ENCODE assay signal across 8 cellular contexts in the genomic region with DNA sequence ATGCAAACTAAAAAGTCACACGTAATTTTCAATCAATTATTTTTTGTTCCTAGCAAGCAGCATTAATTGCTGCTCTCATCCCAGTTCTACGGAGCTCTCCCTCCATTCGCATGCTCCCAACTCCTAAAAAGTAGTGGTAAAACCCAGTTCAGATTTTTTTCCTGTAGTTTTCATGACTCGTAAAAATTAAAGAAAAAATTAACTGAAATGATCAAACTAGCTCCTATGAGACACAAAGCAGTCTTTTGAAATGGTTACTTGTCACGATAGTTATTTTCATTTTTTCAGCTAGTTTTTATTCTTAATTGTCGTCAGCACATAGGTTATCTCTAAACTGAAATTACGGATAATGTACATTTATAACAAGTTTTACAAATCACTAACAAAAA. TPM values are rescaled to one million over a fixed set of nuclear protein-coding genes. Genes with fewer than 3 reads are reported as not detected.
DNase-seq lines count a peak whose midpoint lies in the region; ATAC-seq, FAIRE-seq and TF ChIP-seq lines count a peak whose summit lies in the region.

No MANE protein-coding gene starts in this region.

- H3K27me3 ChIP-seq in keratinocyte (ENCODE audit: control insufficient read depth, extremely low read depth, insufficient read depth, low read length) (no peaks in the 10 kb centered on the region), subcutaneous abdominal adipose tissue (ENCODE audit: control insufficient read depth in 5 of 5, insufficient read depth in 4 of 5, low read length in 5 of 5) (no peaks in the 10 kb centered on the region)

- H3K4me3 ChIP-seq in keratinocyte (ENCODE audit: control insufficient read depth in 2 of 3, extremely low read depth in 1 of 3, insufficient read depth in 2 of 3, low read depth in 1 of 3, low read length in 3 of 3) (peak overlapping the region; percentile 85 to 100 (median 93)), subcutaneous abdominal adipose tissue (ENCODE audit: low read depth in 1 of 5, low read length in 5 of 5) (peak overlapping the region; percentile 82 to 100 (median 93))

- H3K4me1 Mint-ChIP-seq in T-helper 1 cell treated with Interleukin-12 subunit alpha and Interleukin-12 subunit beta and Interleukin-4 antibody, amounts not matched to agents 30 μg/mL and 1 μg/mL, for 36 hours (ENCODE audit: low read depth), result peaks cover 49% of the 10 kb centered on the region

- dilution Hi-C loops in keratinocyte (cut with MboI; ENCODE audit: extremely low pct_ligation_motif_present, low sequenced_read_pairs), result no loop called here

- DNase-seq in T-helper 1 cell, result no peak
- no peak for DNase-seq in activated naive CD4-positive, alpha-beta T cell treated with anti-CD3 and anti-CD28 coated beads, Interleukin-2, amount 50 U/mL, for 72 hours (ENCODE audit: low spot score in 2 of 2)
- DNase-seq in keratinocyte (ENCODE audit: low read depth, low spot score), result no peak
- no peak for DNase-seq in hypothalamus (lab: John Stamatoyannopoulos, UW)
- DNase-seq in D341Med (ENCODE audit: low spot score), result no peak
- no peak for DNase-seq in NCI-H226

- H3K79me2 ChIP-seq in keratinocyte (ENCODE audit: control insufficient read depth, insufficient read depth, low read length), result peaks cover 89% of the 10 kb centered on the region

- no peaks in the 10 kb centered on the region for H3K9me3 Mint-ChIP-seq in T-helper 1 cell treated with Interleukin-12 subunit alpha and Interleukin-12 subunit beta and Interleukin-4 antibody, amounts not matched to agents 30 μg/mL and 1 μg/mL, for 36 hours
- no peaks in the 10 kb centered on the region for H3K9me3 Mint-ChIP-seq in activated naive CD4-positive, alpha-beta T cell treated with anti-CD3 and anti-CD28 coated beads, Interleukin-2, amount 50 U/mL, for 72 hours

- no peaks in the 10 kb centered on the region for H3K9me1 ChIP-seq in keratinocyte (ENCODE audit: control insufficient read depth, extremely low read depth, insufficient read depth, low read length)

- H2AFZ ChIP-seq in keratinocyte (ENCODE audit: control insufficient read depth, low read length), result no peak overlapping the region

- H3K9me3 ChIP-seq in keratinocyte (ENCODE audit: control insufficient read depth, low read depth, low read length) (no peaks in the 10 kb centered on the region), subcutaneous abdominal adipose tissue (ENCODE audit: control insufficient read depth in 5 of 5, low read length in 5 of 5) (no peaks in the 10 kb centered on the region)

- no peak for TF ChIP-seq CTCF in keratinocyte (optimal IDR thresholded peaks at IDR 0.05 in 1 of 3, IDR thresholded peaks at IDR 0.05 in 1 of 3, conservative IDR thresholded peaks at IDR 0.05 in 1 of 3; ENCODE audit: extremely low read depth in 1 of 3, insufficient read depth in 2 of 3, low read length in 3 of 3)

- peaks cover 16 to 41% of the 10 kb centered on the region in 2 experiments for H3K36me3 ChIP-seq in keratinocyte (ENCODE audit: control insufficient read depth in 2 of 2, extremely low read depth in 1 of 2, insufficient read depth in 2 of 2, low read length in 2 of 2)
- peaks cover 27 to 38% (median 36%) of the 10 kb centered on the region in 5 donors for H3K36me3 ChIP-seq in subcutaneous abdominal adipose tissue (ENCODE audit: control insufficient read depth in 5 of 5, insufficient read depth in 5 of 5, low read length in 5 of 5)

- H3K9ac ChIP-seq in keratinocyte (ENCODE audit: control insufficient read depth, extremely low read depth, insufficient read depth, low read length), result peak overlapping the region; percentile 100
- peak overlapping the region; percentile 98 to 100 (median 100) for H3K9ac ChIP-seq in subcutaneous abdominal adipose tissue (ENCODE audit: low read length in 5 of 5)

- ATAC-seq in activated naive CD4-positive, alpha-beta T cell treated with anti-CD3 and anti-CD28 coated beads, Interleukin-2, amount 50 U/mL, for 72 hours, result no peak

- H3K4me3 Mint-ChIP-seq in T-helper 1 cell treated with Interleukin-12 subunit alpha and Interleukin-12 subunit beta and Interleukin-4 antibody, amounts not matched to agents 30 μg/mL and 1 μg/mL, for 36 hours, result peak overlapping the region; percentile 99

- H3K27ac Mint-ChIP-seq in T-helper 1 cell treated with Interleukin-12 subunit alpha and Interleukin-12 subunit beta and Interleukin-4 antibody, amounts not matched to agents 30 μg/mL and 1 μg/mL, for 36 hours, result peak overlapping the region; percentile 99
- peak overlapping the region; percentile 99 to 100 for H3K27ac Mint-ChIP-seq in activated naive CD4-positive, alpha-beta T cell treated with anti-CD3 and anti-CD28 coated beads, Interleukin-2, amount 50 U/mL, for 72 hours

- FAIRE-seq in keratinocyte (lab: Jason Lieb, UNC), result no peak

- H3K4me2 ChIP-seq in keratinocyte (ENCODE audit: control insufficient read depth, extremely low read depth, insufficient read depth, low read depth, low read length), result peak overlapping the region; percentile 62

- peak overlapping the region; percentile 99 for H3K27ac ChIP-seq in keratinocyte (ENCODE audit: control insufficient read depth, insufficient read depth, low read length)
- H3K27ac ChIP-seq in subcutaneous abdominal adipose tissue (ENCODE audit: low read depth, low read length), result peak overlapping the region; percentile 100

- H4K20me1 ChIP-seq in keratinocyte (ENCODE audit: control insufficient read depth, extremely low read depth, insufficient read depth, low read length), result peaks cover 45% of the 10 kb centered on the region

- H3K36me3 Mint-ChIP-seq in T-helper 1 cell treated with Interleukin-12 subunit alpha and Interleukin-12 subunit beta and Interleukin-4 antibody, amounts not matched to agents 30 μg/mL and 1 μg/mL, for 36 hours (ENCODE audit: low read depth), result peaks cover 68% of the 10 kb centered on the region
- peaks cover 80 to 86% of the 10 kb centered on the region in 2 donors for H3K36me3 Mint-ChIP-seq in activated naive CD4-positive, alpha-beta T cell treated with anti-CD3 and anti-CD28 coated beads, Interleukin-2, amount 50 U/mL, for 72 hours

- peaks cover 3% of the 10 kb centered on the region for H3K27me3 Mint-ChIP-seq in T-helper 1 cell treated with Interleukin-12 subunit alpha and Interleukin-12 subunit beta and Interleukin-4 antibody, amounts not matched to agents 30 μg/mL and 1 μg/mL, for 36 hours (ENCODE audit: low read depth)

- peaks cover 17% of the 10 kb centered on the region for H3K4me1 ChIP-seq in keratinocyte (ENCODE audit: control insufficient read depth, extremely low read depth, insufficient read depth, low read length)
- peaks cover 10 to 57% (median 49%) of the 10 kb centered on the region in 5 donors for H3K4me1 ChIP-seq in subcutaneous abdominal adipose tissue (ENCODE audit: control insufficient read depth in 5 of 5, insufficient read depth in 5 of 5, low read length in 5 of 5)

RNA-seq across cellular contexts. Expression of gene HNRNPA2B1, which starts 1.8 kb away (rescaled TPM):
- total RNA-seq in activated naive CD4-positive, alpha-beta T cell treated with anti-CD3 and anti-CD28 coated beads, Interleukin-2, amount 50 U/mL, for 72 hours, result 100 to 1,000 TPM; 695 to 940 TPM
- 172 to 511 TPM (median 429 TPM) in 3 replicates for polyA plus RNA-seq in keratinocyte
- 389 TPM for polyA plus RNA-seq in keratinocyte (2011; ENCODE audit: low read depth)
- 256 and 274 TPM in 2 replicates for polyA plus RNA-seq in keratinocyte (2011; cell fraction: cytosol; rRNA removed)
- 322 and 570 TPM in 2 replicates for polyA plus RNA-seq in keratinocyte (2011; cell fraction: nucleus; rRNA removed)
- 284 and 874 TPM in 2 replicates for polyA plus RNA-seq in keratinocyte (2012; ENCODE audit: low replicate concordance)
- polyA minus RNA-seq in keratinocyte, result 56.7 to 160 TPM (median 59.5 TPM) in 3 replicates
- polyA minus RNA-seq in keratinocyte (2011; cell fraction: cytosol; rRNA and poly(A)+ RNA removed), result 156 TPM
- polyA minus RNA-seq in keratinocyte (2011; cell fraction: nucleus; rRNA and poly(A)+ RNA removed), result 65.2 and 118 TPM in 2 replicates

RNA-seq across cellular contexts. Expression of gene CBX3, which starts 2.8 kb away (rescaled TPM):
- total RNA-seq in activated naive CD4-positive, alpha-beta T cell treated with anti-CD3 and anti-CD28 coated beads, Interleukin-2, amount 50 U/mL, for 72 hours, result 100 to 1,000 TPM; 212 to 271 TPM
- polyA plus RNA-seq in keratinocyte, result 69.7 to 161 TPM (median 86.4 TPM) in 3 replicates
- polyA plus RNA-seq in keratinocyte (2011; ENCODE audit: low read depth), result 216 TPM
- polyA plus RNA-seq in keratinocyte (2011; cell fraction: cytosol; rRNA removed), result 70.9 and 132 TPM in 2 replicates
- polyA plus RNA-seq in keratinocyte (2011; cell fraction: nucleus; rRNA removed), result 49.5 and 78.3 TPM in 2 replicates
- polyA plus RNA-seq in keratinocyte (2012; ENCODE audit: low replicate concordance), result 84.0 and 132 TPM in 2 replicates
- polyA minus RNA-seq in keratinocyte, result 2.5 to 32.7 TPM (median 11.3 TPM) in 3 replicates
- 19.6 TPM for polyA minus RNA-seq in keratinocyte (2011; cell fraction: cytosol; rRNA and poly(A)+ RNA removed)
- polyA minus RNA-seq in keratinocyte (2011; cell fraction: nucleus; rRNA and poly(A)+ RNA removed), result 12.6 and 19.5 TPM in 2 replicates

RNA-seq across cellular contexts. Expression of gene NFE2L3, which starts 46.8 kb away (rescaled TPM):
- total RNA-seq in activated naive CD4-positive, alpha-beta T cell treated with anti-CD3 and anti-CD28 coated beads, Interleukin-2, amount 50 U/mL, for 72 hours, result 10 to 100 TPM; 13.0 to 24.0 TPM
- 10.7 to 17.8 TPM (median 14.2 TPM) in 3 replicates for polyA plus RNA-seq in keratinocyte
- polyA plus RNA-seq in keratinocyte (2011; ENCODE audit: low read depth), result 25.8 TPM
- 2.7 and 8.0 TPM in 2 replicates for polyA plus RNA-seq in keratinocyte (2011; cell fraction: cytosol; rRNA removed)
- 21.5 and 26.7 TPM in 2 replicates for polyA plus RNA-seq in keratinocyte (2011; cell fraction: nucleus; rRNA removed)
- 9.3 and 13.1 TPM in 2 replicates for polyA plus RNA-seq in keratinocyte (2012; ENCODE audit: low replicate concordance)
- 2.5 to 13.4 TPM (median 7.4 TPM) in 3 replicates for polyA minus RNA-seq in keratinocyte
- polyA minus RNA-seq in keratinocyte (2011; cell fraction: cytosol; rRNA and poly(A)+ RNA removed), result 5.9 TPM
- 12.3 and 18.9 TPM in 2 replicates for polyA minus RNA-seq in keratinocyte (2011; cell fraction: nucleus; rRNA and poly(A)+ RNA removed)
